8 cellular contexts compared by ENCODE assay signal in the genomic region with DNA sequence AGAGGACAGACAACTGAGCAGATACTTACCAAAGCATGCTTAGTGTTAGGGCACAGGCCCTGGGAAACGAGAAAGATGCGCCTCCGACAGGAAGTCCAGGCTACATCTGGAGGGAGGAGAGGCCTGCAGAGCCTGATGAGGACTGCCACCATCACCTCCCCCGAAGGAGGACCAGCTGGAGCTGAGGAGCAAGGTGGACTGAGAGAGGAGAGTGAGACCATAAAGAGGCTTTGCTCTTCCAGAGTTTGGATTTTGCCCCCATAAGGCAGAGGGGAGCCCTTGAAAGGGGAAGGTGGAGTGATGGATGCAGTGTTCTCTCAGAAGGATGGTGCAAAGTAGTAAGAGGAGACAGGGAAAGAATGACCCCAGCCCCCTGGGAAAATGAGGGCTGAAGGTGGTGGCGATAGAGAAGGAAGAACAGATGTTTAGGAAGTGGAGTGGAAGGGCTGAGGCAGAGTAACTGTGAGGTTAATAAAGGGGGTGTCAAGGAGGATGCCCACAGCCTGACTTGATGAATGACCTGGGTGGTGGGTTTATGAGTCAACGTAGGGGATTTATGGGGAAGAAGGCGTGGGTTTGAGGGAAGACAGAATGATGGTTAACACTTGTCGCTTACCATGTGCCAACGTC. TPM values are rescaled to one million over a fixed set of nuclear protein-coding genes. Genes with fewer than 3 reads are reported as not detected.
DNase-seq lines count a peak whose midpoint lies in the region; ATAC-seq and TF ChIP-seq lines count a peak whose summit lies in the region.

No MANE protein-coding gene starts in this region.

- no peaks in the 10 kb centered on the region for H3K9me3 Mint-ChIP-seq in activated naive CD4-positive, alpha-beta T cell treated with anti-CD3 and anti-CD28 coated beads, Interleukin-2, amount 10 ng/mL, durations not matched to agents 7 days and 5 days
- H3K9me3 Mint-ChIP-seq in stimulated activated naive B cell treated with anti-CD40 and anti-IgM and Interleukin-4, amounts not matched to agents 10 μg/mL and 1 μg/mL and 100 μg/mL, for 72 hours = no peaks in the 10 kb centered on the region

- H3K9me3 ChIP-seq in Loucy (ENCODE audit: insufficient read depth, low read depth, low read length) = no peaks in the 10 kb centered on the region
- H3K9me3 ChIP-seq in thymus (ENCODE audit: control insufficient read depth) = no peaks in the 10 kb centered on the region

- no peaks in the 10 kb centered on the region for H3K9me2 ChIP-seq in Loucy (replicated peaks; ENCODE audit: low read depth, low read length)

- H3K27ac ChIP-seq in layer of hippocampus (ENCODE audit: low read depth, low read length) (peak overlapping the region; percentile 97), thymus (ENCODE audit: low read depth) (no peak overlapping the region)

- peak overlapping the region; percentile 94 for H3K9ac ChIP-seq in Loucy (ENCODE audit: low read depth, low read length, poor library complexity, severe bottlenecking)

- H3K27me3 ChIP-seq in Loucy (ENCODE audit: insufficient read depth, low read length, poor library complexity, severe bottlenecking) (no peaks in the 10 kb centered on the region), layer of hippocampus (ENCODE audit: control insufficient read depth, insufficient read depth, low read length) (no peaks in the 10 kb centered on the region), thymus (ENCODE audit: control insufficient read depth, insufficient read depth) (no peaks in the 10 kb centered on the region)

- H3K27me3 Mint-ChIP-seq in activated naive CD4-positive, alpha-beta T cell treated with anti-CD3 and anti-CD28 coated beads, Interleukin-2, amount 10 ng/mL, durations not matched to agents 7 days and 5 days = no peaks in the 10 kb centered on the region
- no peaks in the 10 kb centered on the region for H3K27me3 Mint-ChIP-seq in stimulated activated naive B cell treated with anti-CD40 and anti-IgM and Interleukin-4, amounts not matched to agents 10 μg/mL and 1 μg/mL and 100 μg/mL, for 72 hours

- peaks cover 39% of the 10 kb centered on the region for H3K4me1 ChIP-seq in Loucy (ENCODE audit: insufficient read depth, low read length, poor library complexity, severe bottlenecking)
- peaks cover 24% of the 10 kb centered on the region for H3K4me1 ChIP-seq in thymus (ENCODE audit: control insufficient read depth, insufficient read depth, low read length)

- H3K4me3 Mint-ChIP-seq in activated naive CD4-positive, alpha-beta T cell treated with anti-CD3 and anti-CD28 coated beads, Interleukin-2, amount 10 ng/mL, durations not matched to agents 7 days and 5 days = no peak overlapping the region
- no peak overlapping the region for H3K4me3 Mint-ChIP-seq in stimulated activated naive B cell treated with anti-CD40 and anti-IgM and Interleukin-4, amounts not matched to agents 10 μg/mL and 1 μg/mL and 100 μg/mL, for 72 hours

- ATAC-seq in stimulated activated naive B cell treated with anti-CD40 and anti-IgM and Interleukin-4, amounts not matched to agents 10 μg/mL and 1 μg/mL and 100 μg/mL, for 72 hours (replicated peaks) = no peak

- H3K4me3 ChIP-seq in Loucy (ENCODE audit: low read length, poor library complexity, severe bottlenecking) (peak overlapping the region; percentile 86), thymus (ENCODE audit: low read length) (peak overlapping the region; percentile 100)

- H3K4me1 Mint-ChIP-seq in activated naive CD4-positive, alpha-beta T cell treated with anti-CD3 and anti-CD28 coated beads, Interleukin-2, amount 10 ng/mL, durations not matched to agents 7 days and 5 days = peaks cover 13% of the 10 kb centered on the region
- peaks cover 0 to 20% of the 10 kb centered on the region in 2 donors for H3K4me1 Mint-ChIP-seq in stimulated activated naive B cell treated with anti-CD40 and anti-IgM and Interleukin-4, amounts not matched to agents 10 μg/mL and 1 μg/mL and 100 μg/mL, for 72 hours

- H3F3A ChIP-seq in Loucy (ENCODE audit: low read depth) = no peaks in the 10 kb centered on the region

- WGBS in thymus = 43% methylated on average over 9 of the region's 9 CpGs

- no peak for TF ChIP-seq CTCF in Loucy (conservative IDR thresholded peaks at IDR 0.05; ENCODE audit: low read length)

- H2AFZ ChIP-seq in Loucy (ENCODE audit: low read length) = peak overlapping the region; percentile 68

- CTCF ChIA-PET in activated naive CD4-positive, alpha-beta T cell treated with anti-CD3 and anti-CD28 coated beads, Interleukin-2, amount 10 ng/mL, durations not matched to agents 7 days and 5 days (lab: Charles Lee) = no interaction called here

- peaks cover 35% of the 10 kb centered on the region for H4K20me1 ChIP-seq in Loucy (ENCODE audit: insufficient read depth, low read length, poor library complexity, severe bottlenecking)

- H3K27ac Mint-ChIP-seq in activated naive CD4-positive, alpha-beta T cell treated with anti-CD3 and anti-CD28 coated beads, Interleukin-2, amount 10 ng/mL, durations not matched to agents 7 days and 5 days = no peak overlapping the region
- no peak overlapping the region for H3K27ac Mint-ChIP-seq in stimulated activated naive B cell treated with anti-CD40 and anti-IgM and Interleukin-4, amounts not matched to agents 10 μg/mL and 1 μg/mL and 100 μg/mL, for 72 hours

- H3K36me3 Mint-ChIP-seq in activated naive CD4-positive, alpha-beta T cell treated with anti-CD3 and anti-CD28 coated beads, Interleukin-2, amount 10 ng/mL, durations not matched to agents 7 days and 5 days = no peaks in the 10 kb centered on the region
- no peaks in the 10 kb centered on the region for H3K36me3 Mint-ChIP-seq in stimulated activated naive B cell treated with anti-CD40 and anti-IgM and Interleukin-4, amounts not matched to agents 10 μg/mL and 1 μg/mL and 100 μg/mL, for 72 hours

- no peaks in the 10 kb centered on the region for H3K36me3 ChIP-seq in Loucy (ENCODE audit: insufficient read depth, low read length)
- no peaks in the 10 kb centered on the region for H3K36me3 ChIP-seq in thymus (ENCODE audit: control insufficient read depth, insufficient read depth)

- DNase-seq in NCI-H2107 treated with DMSO at 0.1 percent for 48 hours (lab: John Stamatoyannopoulos, UW; ENCODE audit: unreplicated experiment) = peak; percentile 53
- no peak for DNase-seq in NCI-H2107 (lab: John Stamatoyannopoulos, UW)
- DNase-seq in activated naive CD4-positive, alpha-beta T cell treated with anti-CD3 and anti-CD28 coated beads, Interleukin-2, amount 10 ng/mL, durations not matched to agents 7 days and 5 days = peak; percentile 43
- no peak for DNase-seq in GM19240 (ENCODE audit: insufficient read length, low spot score)
- no peak for DNase-seq in stimulated activated naive B cell treated with anti-CD40 and anti-IgM and Interleukin-4, amounts not matched to agents 10 μg/mL and 1 μg/mL and 100 μg/mL, for 72 hours

- H3K79me2 ChIP-seq in Loucy (ENCODE audit: insufficient read depth, low read length) = peaks cover 56% of the 10 kb centered on the region

- peak overlapping the region; percentile 98 for H3K4me2 ChIP-seq in Loucy (ENCODE audit: low read depth, low read length, poor library complexity, severe bottlenecking)

RNA-seq across cellular contexts. Expression of gene SCAF4, which starts 1.1 kb away (rescaled TPM):
- 17.3 TPM for polyA plus RNA-seq in thymus

Comparison
In these comparisons a context has a peak if more than half of its experiments do, and no peak if none do; other contexts are left out.
1. DNase-seq: peak in NCI-H2107 treated with DMSO at 0.1 percent for 48 hours (single experiment) and activated naive CD4-positive, alpha-beta T cell treated with anti-CD3 and anti-CD28 coated beads, Interleukin-2, amount 10 ng/mL, durations not matched to agents 7 days and 5 days (single experiment); none in NCI-H2107 (single experiment), GM19240 (single experiment) and stimulated activated naive B cell treated with anti-CD40 and anti-IgM and Interleukin-4, amounts not matched to agents 10 μg/mL and 1 μg/mL and 100 μg/mL, for 72 hours (single experiment).